Comparison of ENCODE assay signal across 8 cellular contexts in genomic region chr11:90476442-90477007, GRCh38.
DNase-seq lines count a peak whose midpoint lies in the region; ATAC-seq and TF ChIP-seq lines count a peak whose summit lies in the region.

No MANE protein-coding gene starts in this region.

- no peak overlapping the region for H2AFZ ChIP-seq in neural cell (ENCODE audit: low read depth, low read length)

- H3K79me2 ChIP-seq in neural cell (replicated peaks; ENCODE audit: insufficient read depth, low read length) = no peaks in the 10 kb centered on the region

- TF ChIP-seq CTCF in chondrocyte (IDR thresholded peaks at IDR 0.05) (peak; percentile 73), neural cell (IDR thresholded peaks at IDR 0.05; ENCODE audit: poor library complexity, severe bottlenecking) (peak; percentile 57)

- no peaks in the 10 kb centered on the region for H3K9me3 Mint-ChIP-seq in chondrocyte (ENCODE audit: low read depth)

- H3K9ac ChIP-seq in neural cell (ENCODE audit: low read length) = no peak overlapping the region

- peaks cover 21% of the 10 kb centered on the region for H3K27me3 Mint-ChIP-seq in chondrocyte (ENCODE audit: low read depth)

- peak; percentile 49 for TF ChIP-seq RAD21 in neural cell (conservative IDR thresholded peaks at IDR 0.05)

- H3K9me3 ChIP-seq in neural cell (ENCODE audit: low read length) = no peaks in the 10 kb centered on the region

- H3K36me3 ChIP-seq in neural cell (ENCODE audit: insufficient read depth, low read length) = no peaks in the 10 kb centered on the region

- H3K9me2 ChIP-seq in neural cell (ENCODE audit: insufficient read depth, low read length) = no peaks in the 10 kb centered on the region

- no peak overlapping the region for H3K4me3 Mint-ChIP-seq in chondrocyte (ENCODE audit: unreplicated experiment)

- H3K27ac ChIP-seq in neural cell (ENCODE audit: low read length) = no peak overlapping the region

- no peaks in the 10 kb centered on the region for H3K36me3 Mint-ChIP-seq in chondrocyte (ENCODE audit: low read depth)

- no peaks in the 10 kb centered on the region for H3K27me3 ChIP-seq in neural cell (ENCODE audit: insufficient read depth, low read depth, low read length)

- TF ChIP-seq EP300 in neural cell (conservative IDR thresholded peaks at IDR 0.05; ENCODE audit: poor library complexity, severe bottlenecking) = no peak

- H3K4me3 ChIP-seq in neural cell (ENCODE audit: low read length) = no peak overlapping the region

- H3K27ac Mint-ChIP-seq in chondrocyte (ENCODE audit: unreplicated experiment) = no peak overlapping the region

- H3F3A ChIP-seq in neural cell (ENCODE audit: insufficient read depth, low read length, poor library complexity, severe bottlenecking) = no peaks in the 10 kb centered on the region

- H3K4me2 ChIP-seq in neural cell (ENCODE audit: low read length) = no peak overlapping the region

- no peaks in the 10 kb centered on the region for H4K20me1 ChIP-seq in neural cell (ENCODE audit: insufficient read depth)

- H3K4me1 Mint-ChIP-seq in chondrocyte (ENCODE audit: low read depth) = no peaks in the 10 kb centered on the region

- DNase-seq in activated CD8-positive, alpha-beta memory T cell treated with anti-CD3 and anti-CD28 coated beads, Interleukin-2, amount 50 U/mL, for 4 hours = peak; percentile 13
- no peak for DNase-seq in activated CD8-positive, alpha-beta memory T cell treated with anti-CD3 and anti-CD28 coated beads, Interleukin-2, amount 50 U/mL, for 48 hours
- DNase-seq in NOMO-1 treated with DMSO at 0.1 percent for 48 hours (lab: John Stamatoyannopoulos, UW; ENCODE audit: unreplicated experiment) = peak; percentile 70
- DNase-seq in chondrocyte (ENCODE audit: low spot score) = no peak
- no peak for DNase-seq in NCI-H2227 (lab: John Stamatoyannopoulos, UW; ENCODE audit: unreplicated experiment)

- peak; percentile 72 for ATAC-seq in HG02870 (IDR thresholded peaks at IDR 0.05; ENCODE audit: unreplicated experiment)
- ATAC-seq in GM21381 (IDR thresholded peaks at IDR 0.05; ENCODE audit: unreplicated experiment) = no peak

TF ChIP-seq in neural cell, 6 proteins besides CTCF, POLR2A, EP300 and RAD21:
- TF ChIP-seq, protein P1, sequence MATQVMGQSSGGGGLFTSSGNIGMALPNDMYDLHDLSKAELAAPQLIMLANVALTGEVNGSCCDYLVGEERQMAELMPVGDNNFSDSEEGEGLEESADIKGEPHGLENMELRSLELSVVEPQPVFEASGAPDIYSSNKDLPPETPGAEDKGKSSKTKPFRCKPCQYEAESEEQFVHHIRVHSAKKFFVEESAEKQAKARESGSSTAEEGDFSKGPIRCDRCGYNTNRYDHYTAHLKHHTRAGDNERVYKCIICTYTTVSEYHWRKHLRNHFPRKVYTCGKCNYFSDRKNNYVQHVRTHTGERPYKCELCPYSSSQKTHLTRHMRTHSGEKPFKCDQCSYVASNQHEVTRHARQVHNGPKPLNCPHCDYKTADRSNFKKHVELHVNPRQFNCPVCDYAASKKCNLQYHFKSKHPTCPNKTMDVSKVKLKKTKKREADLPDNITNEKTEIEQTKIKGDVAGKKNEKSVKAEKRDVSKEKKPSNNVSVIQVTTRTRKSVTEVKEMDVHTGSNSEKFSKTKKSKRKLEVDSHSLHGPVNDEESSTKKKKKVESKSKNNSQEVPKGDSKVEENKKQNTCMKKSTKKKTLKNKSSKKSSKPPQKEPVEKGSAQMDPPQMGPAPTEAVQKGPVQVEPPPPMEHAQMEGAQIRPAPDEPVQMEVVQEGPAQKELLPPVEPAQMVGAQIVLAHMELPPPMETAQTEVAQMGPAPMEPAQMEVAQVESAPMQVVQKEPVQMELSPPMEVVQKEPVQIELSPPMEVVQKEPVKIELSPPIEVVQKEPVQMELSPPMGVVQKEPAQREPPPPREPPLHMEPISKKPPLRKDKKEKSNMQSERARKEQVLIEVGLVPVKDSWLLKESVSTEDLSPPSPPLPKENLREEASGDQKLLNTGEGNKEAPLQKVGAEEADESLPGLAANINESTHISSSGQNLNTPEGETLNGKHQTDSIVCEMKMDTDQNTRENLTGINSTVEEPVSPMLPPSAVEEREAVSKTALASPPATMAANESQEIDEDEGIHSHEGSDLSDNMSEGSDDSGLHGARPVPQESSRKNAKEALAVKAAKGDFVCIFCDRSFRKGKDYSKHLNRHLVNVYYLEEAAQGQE (IDR thresholded peaks at IDR 0.05; ENCODE audit: borderline replicate concordance) = no peak
- peak; percentile 61 for TF ChIP-seq SMC3 (conservative IDR thresholded peaks at IDR 0.05; ENCODE audit: poor library complexity)
- TF ChIP-seq TAF1 (IDR thresholded peaks at IDR 0.05; ENCODE audit: low read depth) = no peak

Comparison
In these comparisons a context has a peak if more than half of its experiments do, and no peak if none do; other contexts are left out.
1. DNase-seq: peak in activated CD8-positive, alpha-beta memory T cell treated with anti-CD3 and anti-CD28 coated beads, Interleukin-2, amount 50 U/mL, for 4 hours (single experiment) and NOMO-1 treated with DMSO at 0.1 percent for 48 hours (single experiment); none in activated CD8-positive, alpha-beta memory T cell treated with anti-CD3 and anti-CD28 coated beads, Interleukin-2, amount 50 U/mL, for 48 hours (single experiment), chondrocyte (single experiment) and NCI-H2227 (single experiment).